In genomic region chrX:40083120-40083978, GRCh38 we compare ENCODE assay signal across 8 cellular contexts. TPM values are rescaled to one million over a fixed set of nuclear protein-coding genes. Genes with fewer than 3 reads are reported as not detected.
DNase-seq lines count a peak whose midpoint lies in the region; ATAC-seq and TF ChIP-seq lines count a peak whose summit lies in the region.

No MANE protein-coding gene starts in this region.

- DNase-seq in activated naive CD4-positive, alpha-beta T cell treated with anti-CD3 and anti-CD28 coated beads for 36 hours = no peak
- no peak for DNase-seq in activated naive CD4-positive, alpha-beta T cell (lab: John Stamatoyannopoulos, UW)
- DNase-seq in brain microvascular endothelial cell = no peak
- no peak for DNase-seq in transverse colon
- no peak for DNase-seq in SKM-1 (lab: John Stamatoyannopoulos, UW; ENCODE audit: unreplicated experiment)
- DNase-seq in NCI-H1105 treated with DMSO at 0.1 percent for 48 hours (lab: John Stamatoyannopoulos, UW) = no peak

- no peaks in the 10 kb centered on the region for H3K36me3 ChIP-seq in brain microvascular endothelial cell (replicated peaks)
- H3K36me3 ChIP-seq in liver (ENCODE audit: control insufficient read depth in 4 of 4, insufficient read depth in 3 of 4, low read depth in 1 of 4, low read length in 3 of 4) = no peaks in the 10 kb centered on the region
- H3K36me3 ChIP-seq in transverse colon = no peaks in the 10 kb centered on the region

- H3K4me1 Mint-ChIP-seq in activated naive CD4-positive, alpha-beta T cell treated with anti-CD3 and anti-CD28 coated beads for 36 hours (ENCODE audit: low read depth) = peaks cover 53% of the 10 kb centered on the region

- H3K27me3 ChIP-seq in brain microvascular endothelial cell (replicated peaks) (no peaks in the 10 kb centered on the region), liver (ENCODE audit: control insufficient read depth in 4 of 4, insufficient read depth in 4 of 4, low read length in 3 of 4) (no peaks in the 10 kb centered on the region), transverse colon (no peaks in the 10 kb centered on the region)

- H3K4me3 Mint-ChIP-seq in activated naive CD4-positive, alpha-beta T cell treated with anti-CD3 and anti-CD28 coated beads for 36 hours = peak overlapping the region; percentile 56

- no peak overlapping the region for H3K27ac Mint-ChIP-seq in activated naive CD4-positive, alpha-beta T cell treated with anti-CD3 and anti-CD28 coated beads for 36 hours

- no peaks in the 10 kb centered on the region for H3K9me3 ChIP-seq in liver (ENCODE audit: control insufficient read depth in 4 of 4, low read length in 3 of 4)
- H3K9me3 ChIP-seq in transverse colon = no peaks in the 10 kb centered on the region

- no peak for TF ChIP-seq CTCF in brain microvascular endothelial cell (IDR thresholded peaks at IDR 0.05; ENCODE audit: low read depth, low read length, missing control alignments)
- no peak for TF ChIP-seq CTCF in liver (IDR thresholded peaks at IDR 0.05; ENCODE audit: low read depth, low read length, missing input control)
- peak in 2 of 5 experiments; percentile 12 to 17 for TF ChIP-seq CTCF in transverse colon (IDR thresholded peaks at IDR 0.05)

- intact Hi-C loops in activated naive CD4-positive, alpha-beta T cell treated with anti-CD3 and anti-CD28 coated beads for 36 hours (cut with micrococcal nuclease) = no loop called here
- intact Hi-C loops in transverse colon (cut with DNase I; ENCODE audit: low total_unique reads) = no loop called here

- H3K27me3 Mint-ChIP-seq in activated naive CD4-positive, alpha-beta T cell treated with anti-CD3 and anti-CD28 coated beads for 36 hours (ENCODE audit: low read depth) = no peaks in the 10 kb centered on the region

- in situ Hi-C loops in brain microvascular endothelial cell (cut with HindIII; ENCODE audit: low pct_ligation_motif_present, low sequenced_read_pairs) (no loop called here), transverse colon (cut with MboI; ENCODE audit: low pct_ligation_motif_present in 1 of 4, low pct_unique_long_range_greater_than_20kb in 1 of 4, low sequenced_read_pairs in 3 of 4) (loop anchor here in 1 of 4 donors (10.0 kb wide), 1 partner anchor 49 kb away; no protein-coding TSS in a partner anchor)

- H3K27ac ChIP-seq in brain microvascular endothelial cell (no peak overlapping the region), liver (ENCODE audit: low read depth in 1 of 2, low read length in 2 of 2) (peak overlapping the region; percentile 75 to 78), transverse colon (peak overlapping the region; percentile 19 to 53 (median 52))

- TF ChIP-seq POLR2A in transverse colon (IDR thresholded peaks at IDR 0.05) = no peak

- ATAC-seq in HG03354 (IDR thresholded peaks at IDR 0.05; ENCODE audit: poor library complexity, severe bottlenecking, unreplicated experiment) = no peak

- CTCF ChIA-PET in activated naive CD4-positive, alpha-beta T cell treated with anti-CD3 and anti-CD28 coated beads for 36 hours (lab: Charles Lee) = no interaction called here

- H3K4me3 ChIP-seq in brain microvascular endothelial cell (ENCODE audit: low read depth, low read length) = peak overlapping the region; percentile 47
- H3K4me3 ChIP-seq in liver (ENCODE audit: low read depth in 1 of 3, low read length in 3 of 3) = peak overlapping the region; percentile 28 to 48 (median 30)
- H3K4me3 ChIP-seq in transverse colon = peak overlapping the region; percentile 14 to 50 (median 28)

- TF ChIP-seq RAD21 in liver (IDR thresholded peaks at IDR 0.05) = no peak

- no peak overlapping the region for H3K9ac ChIP-seq in liver (ENCODE audit: low read depth in 1 of 2, low read length in 2 of 2)

- TF ChIP-seq EP300 in transverse colon (IDR thresholded peaks at IDR 0.05; ENCODE audit: low read depth) = no peak

- H3K4me1 ChIP-seq in liver (ENCODE audit: control insufficient read depth in 4 of 4, insufficient read depth in 4 of 4, low read length in 3 of 4) (peaks cover 31 to 70% (median 46%) of the 10 kb centered on the region in 4 donors), transverse colon (peaks cover 16 to 67% (median 41%) of the 10 kb centered on the region in 4 donors)

- H3K9me3 Mint-ChIP-seq in activated naive CD4-positive, alpha-beta T cell treated with anti-CD3 and anti-CD28 coated beads for 36 hours = no peaks in the 10 kb centered on the region

- peaks cover 3% of the 10 kb centered on the region for H3K36me3 Mint-ChIP-seq in activated naive CD4-positive, alpha-beta T cell treated with anti-CD3 and anti-CD28 coated beads for 36 hours (ENCODE audit: low read depth)

- 2% methylated on average over 61 of the region's 61 CpGs for WGBS in liver
- 31% methylated on average over 40 of the region's 61 CpGs; no CpG with 5 or more reads in 1 of the 2 donors for WGBS in transverse colon (ENCODE audit: low coverage in 1 of 2), 2 donors

TF ChIP-seq in liver, 16 proteins besides CTCF, POLR2A, EP300 and RAD21:
- TF ChIP-seq RXRA (IDR thresholded peaks at IDR 0.05) = no peak
- no peak for TF ChIP-seq FOXA1 (IDR thresholded peaks at IDR 0.05)
- no peak for TF ChIP-seq ATF3 (IDR thresholded peaks at IDR 0.05)
- no peak for TF ChIP-seq SP1 (IDR thresholded peaks at IDR 0.05)
- no peak for TF ChIP-seq MAX (IDR thresholded peaks at IDR 0.05)
- no peak for TF ChIP-seq GABPA (IDR thresholded peaks at IDR 0.05 in 1 of 2, conservative IDR thresholded peaks at IDR 0.05 in 1 of 2)
- no peak for TF ChIP-seq REST (IDR thresholded peaks at IDR 0.05)
- TF ChIP-seq EGR1 (IDR thresholded peaks at IDR 0.05; ENCODE audit: low read depth in 2 of 2) = no peak
- no peak for TF ChIP-seq JUND (IDR thresholded peaks at IDR 0.05)
- no peak for TF ChIP-seq HNF4A (conservative IDR thresholded peaks at IDR 0.05)
- TF ChIP-seq FOXA2 (IDR thresholded peaks at IDR 0.05) = no peak
- no peak for TF ChIP-seq HNF4G (IDR thresholded peaks at IDR 0.05)
- TF ChIP-seq TAF1 (conservative IDR thresholded peaks at IDR 0.05) = no peak

RNA-seq across cellular contexts. Expression of gene BCOR, which starts 14.4 kb away (rescaled TPM):
- total RNA-seq in activated naive CD4-positive, alpha-beta T cell treated with anti-CD3 and anti-CD28 coated beads for 36 hours = 10 to 100 TPM; 29.1 to 29.9 TPM
- total RNA-seq in liver (10 to 100 TPM; 15.1 to 23.0 TPM), transverse colon (10 to 100 TPM; 17.9 to 27.8 (median 20.4) TPM)
- polyA plus RNA-seq in liver = 1 to 10 TPM; 5.6 to 6.8 TPM
